ENCODE assay signal across 1 cellular context in genomic region chr12:57088442-57089258, GRCh38.
TF ChIP-seq lines count a peak whose summit lies in the region.

NAB2 (plus strand) TSS chr12:57089114; CDS start chr12:57089272, 158 bp downstream.

TF ChIP-seq in GM23338, 12 proteins besides CTCF, POLR2A, EP300 and RAD21 (continued from another document):
- TF ChIP-seq ZNF462 (CRISPR knock-in tag; IDR thresholded peaks at IDR 0.05) (no peak), EZH2phosphoT487 (IDR thresholded peaks at IDR 0.05; ENCODE audit: unreplicated experiment) (no peak)
